Comparison of ENCODE assay signal across 10 cellular contexts in the genomic region with DNA sequence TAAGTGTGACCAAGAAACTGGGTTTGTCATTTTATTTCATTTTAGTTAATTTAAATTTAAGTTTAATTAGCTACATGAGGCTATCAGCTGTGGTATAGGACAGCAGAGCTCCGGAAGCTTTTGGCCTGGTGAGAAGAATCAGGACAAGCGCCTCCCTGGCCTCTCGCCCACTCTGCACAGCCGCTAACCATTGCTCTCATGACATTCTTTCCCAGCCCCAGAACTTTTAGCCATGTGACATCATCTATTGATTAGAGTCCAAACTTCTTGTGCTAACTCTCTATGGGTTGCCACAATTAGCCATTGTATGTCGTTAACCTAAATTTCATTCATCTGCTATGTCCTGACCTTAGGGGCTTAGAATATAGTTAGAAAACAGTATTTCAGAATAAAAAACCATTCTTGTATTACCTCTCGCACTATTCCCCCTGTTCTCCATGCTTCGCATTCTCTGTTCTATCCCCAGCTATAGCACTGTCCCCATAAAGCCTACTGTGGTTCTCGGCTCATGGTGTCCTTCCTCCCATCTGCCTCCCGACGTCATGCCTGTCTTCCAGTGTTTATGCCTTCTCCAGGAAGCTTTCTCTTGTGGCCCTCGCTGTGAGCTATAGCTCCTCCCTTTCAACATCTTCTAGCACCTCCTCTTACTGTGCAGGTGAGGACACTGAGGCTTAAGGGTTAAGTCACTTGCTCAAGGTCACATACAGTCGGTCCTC. TPM values are rescaled to one million over a fixed set of nuclear protein-coding genes. Genes with fewer than 3 reads are reported as not detected.
A peak's percentile ranks its signal among the peaks of the same experiment; 100 is the strongest.
DNase-seq lines count a peak whose midpoint lies in the region; ATAC-seq, FAIRE-seq and TF ChIP-seq lines count a peak whose summit lies in the region.
"Had no signal": no experiment of that assay in that cellular context is flagged by ENCODE, and none has a peak within 500 bp of the region (broad histone marks: within the 10 kb centered on the region; RNA-seq: fewer than 3 reads in every experiment).

No MANE protein-coding gene starts in this region.

- intact Hi-C loops in left lung (cut with DNase I) (no loop called here), stomach (cut with DNase I; ENCODE audit: low total_unique reads) (no loop called here)

- H3K36me3 Mint-ChIP-seq in HFFc6 (ENCODE audit: low read depth), result peaks cover 70% of the 10 kb centered on the region

- H3K4me1 Mint-ChIP-seq in HFFc6 (ENCODE audit: low read depth), result peaks cover 95% of the 10 kb centered on the region

- H3K4me1 ChIP-seq in left lung (peaks cover 42 to 81% of the 10 kb centered on the region in 2 donors), stomach (peaks cover 34 to 77% (median 45%) of the 10 kb centered on the region in 4 donors)

- ATAC-seq in left lung, result peak; percentile 1
- ATAC-seq in GM19351 (IDR thresholded peaks at IDR 0.05; ENCODE audit: unreplicated experiment), result no peak
- no peak for ATAC-seq in GM19035 (IDR thresholded peaks at IDR 0.05; ENCODE audit: unreplicated experiment)
- ATAC-seq: activated T-cell treated with anti-CD3 and anti-CD28 coated beads, Interleukin-2, amount 50 U/mL, for 72 hours had no signal

- peaks cover 10% of the 10 kb centered on the region for H3K27me3 Mint-ChIP-seq in HFFc6 (ENCODE audit: insufficient read depth)

- H3K27ac ChIP-seq in left lung, result peak overlapping the region; percentile 70 to 86
- peak overlapping the region in 4 of 5 donors; percentile 64 to 80 (median 71) for H3K27ac ChIP-seq in stomach

- peak overlapping the region; percentile 99 for H3K27ac Mint-ChIP-seq in HFFc6
- H3K27ac Mint-ChIP-seq: activated T-cell treated with anti-CD3 and anti-CD28 coated beads, Interleukin-2, amount 50 U/mL, for 72 hours had no signal

- H3K9me3 ChIP-seq in left lung (no peaks in the 10 kb centered on the region), stomach (no peaks in the 10 kb centered on the region)

- 66 to 81% (median 73%) methylated on average over 12 of the region's 12 CpGs for WGBS in stomach, 5 donors

- TF ChIP-seq EP300 in stomach (IDR thresholded peaks at IDR 0.05), result no peak

- no peak for TF ChIP-seq CTCF in HFFc6 (IDR thresholded peaks at IDR 0.05)
- no peak for TF ChIP-seq CTCF in left lung (IDR thresholded peaks at IDR 0.05)
- no peak for TF ChIP-seq CTCF in stomach (IDR thresholded peaks at IDR 0.05)

- no peak for TF ChIP-seq POLR2A in stomach (IDR thresholded peaks at IDR 0.05)

- H3K4me3 Mint-ChIP-seq in HFFc6, result peak overlapping the region; percentile 87
- H3K4me3 Mint-ChIP-seq: activated T-cell treated with anti-CD3 and anti-CD28 coated beads, Interleukin-2, amount 50 U/mL, for 72 hours had no signal

- H3K9me3 Mint-ChIP-seq in HFFc6, result no peaks in the 10 kb centered on the region
- H3K9me3 Mint-ChIP-seq: activated T-cell treated with anti-CD3 and anti-CD28 coated beads, Interleukin-2, amount 50 U/mL, for 72 hours had no signal

- FAIRE-seq in urothelium cell line (lab: Jason Lieb, UNC), result no peak

- H3K4me3 ChIP-seq in left lung (no peak overlapping the region), stomach (no peak overlapping the region)

- DNase-seq in HFFc6 (peak; percentile 55), cerebellar cortex (ENCODE audit: low spot score) (peak; percentile 54), left lung (no peak), stomach (no peak), urothelium cell line (ENCODE audit: low spot score) (no peak), NCI-H1436 (lab: John Stamatoyannopoulos, UW) (no peak)
- DNase-seq: activated T-cell treated with anti-CD3 and anti-CD28 coated beads, Interleukin-2, amount 50 U/mL, for 72 hours; GF-D8 had no signal

- peaks cover 0 to 50% of the 10 kb centered on the region in 2 donors for H3K36me3 ChIP-seq in left lung
- peaks cover 18 to 45% (median 42%) of the 10 kb centered on the region in 4 donors for H3K36me3 ChIP-seq in stomach

- H3K27me3 ChIP-seq in left lung (no peaks in the 10 kb centered on the region), stomach (no peaks in the 10 kb centered on the region)

RNA-seq across cellular contexts. Expression of a gene that starts 23.5 kb away (rescaled TPM):
- 10 to 100 TPM; 75.8 to 96.2 (median 79.1) TPM for total RNA-seq in HFFc6 (2021; fragmentation: NEBNext Ultra II Directional; extraction: Animal tissue kit (Norgen Biotek cat#: 25700))
- total RNA-seq in left lung, result 10 to 100 TPM; 43.5 to 48.8 TPM
- 100 to 1,000 TPM in 1 of 5 donors, 10 to 100 TPM in 4; 10.1 to 172 (median 22.9) TPM for total RNA-seq in stomach
- 1 to 10 TPM; 2.3 to 6.0 (median 3.2) TPM for polyA plus RNA-seq in stomach

RNA-seq across cellular contexts. Expression of a gene that starts 46.0 kb away (rescaled TPM):
- total RNA-seq in HFFc6 (2021; fragmentation: NEBNext Ultra II Directional; extraction: Animal tissue kit (Norgen Biotek cat#: 25700)), result not detected
- total RNA-seq in left lung, result not detected
- not detected for total RNA-seq in stomach
- polyA plus RNA-seq in stomach, result not detected
- total RNA-seq: activated T-cell treated with anti-CD3 and anti-CD28 coated beads, Interleukin-2, amount 50 U/mL, for 72 hours had no signal

Comparison
In these comparisons a context has a peak if more than half of its experiments do, and no peak if none do; other contexts are left out.
1. DNase-seq: peak in HFFc6 (single experiment) and cerebellar cortex (single experiment); none in left lung (0 of 2), stomach (single experiment), urothelium cell line (single experiment) and NCI-H1436 (single experiment).